In the genomic region with DNA sequence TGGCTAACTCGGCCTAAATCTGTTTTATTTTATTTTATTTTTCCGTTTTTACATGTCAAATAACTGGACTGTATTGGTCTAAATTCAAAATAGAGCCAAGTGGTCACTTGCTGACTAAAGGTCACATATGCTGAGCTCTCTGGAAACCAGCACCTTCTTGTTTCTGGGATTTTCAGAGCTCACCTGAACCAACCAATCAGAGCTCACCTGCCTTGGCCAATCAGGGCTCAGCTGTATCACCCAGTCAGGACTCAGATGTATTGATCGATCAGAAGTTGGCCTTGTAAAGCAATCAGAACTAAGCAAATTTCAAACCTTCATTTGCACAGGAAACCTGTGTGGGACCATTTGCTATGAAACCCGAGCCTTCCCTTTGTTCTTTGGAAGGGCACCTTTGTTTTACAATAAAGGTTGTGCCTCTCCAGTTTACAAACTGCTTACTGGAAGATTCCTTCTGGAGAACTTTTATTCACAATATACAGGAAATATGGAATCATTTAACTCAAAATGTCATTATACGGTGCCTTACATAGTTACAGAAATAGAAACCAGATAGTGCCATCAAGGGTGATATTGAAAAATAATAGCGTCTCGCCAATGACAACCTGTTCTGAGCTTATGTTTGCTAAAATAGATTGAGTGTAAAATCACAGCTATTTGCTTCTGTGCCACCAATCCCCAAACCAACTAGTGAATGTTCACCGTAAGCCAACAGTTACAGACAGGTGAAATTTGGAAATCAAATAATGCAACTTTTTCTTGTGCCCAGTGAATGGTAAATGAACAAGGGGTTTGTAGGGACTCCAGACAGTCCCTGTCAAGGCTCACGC, we compare ENCODE assay signal across 8 cellular contexts. TPM values are rescaled to one million over a fixed set of nuclear protein-coding genes. Genes with fewer than 3 reads are reported as not detected.
A peak's percentile ranks its signal among the peaks of the same experiment; 100 is the strongest.
DNase-seq lines count a peak whose midpoint lies in the region; ATAC-seq, FAIRE-seq and TF ChIP-seq lines count a peak whose summit lies in the region.

No MANE protein-coding gene starts in this region.

- in situ Hi-C loops in KBM-7 (cut with MboI; ENCODE audit: low pct_unique_long_range_greater_than_20kb, low sequenced_read_pairs), result no loop called here

- FAIRE-seq in D721Med (lab: Jason Lieb, UNC), result no peak

- peaks cover 28% of the 10 kb centered on the region for H3K4me1 Mint-ChIP-seq in activated naive CD4-positive, alpha-beta T cell treated with anti-CD3 and anti-CD28 coated beads, Interleukin-2, amount 10 ng/mL, durations not matched to agents 7 days and 5 days

- no peak for ATAC-seq in thoracic aorta (ENCODE audit: insufficient number of reproducible peaks, low FRiP score, low read depth)

- H3K4me3 ChIP-seq in thoracic aorta, result peak overlapping the region; percentile 41

- H3K27ac Mint-ChIP-seq in activated naive CD4-positive, alpha-beta T cell treated with anti-CD3 and anti-CD28 coated beads, Interleukin-2, amount 10 ng/mL, durations not matched to agents 7 days and 5 days, result peak overlapping the region; percentile 83

- no peaks in the 10 kb centered on the region for H3K9me3 Mint-ChIP-seq in activated naive CD4-positive, alpha-beta T cell treated with anti-CD3 and anti-CD28 coated beads, Interleukin-2, amount 10 ng/mL, durations not matched to agents 7 days and 5 days

- H3K4me1 ChIP-seq in thoracic aorta (ENCODE audit: control insufficient read depth in 1 of 2, low read depth in 2 of 2), result no peaks in the 10 kb centered on the region

- no peaks in the 10 kb centered on the region for H3K9me3 ChIP-seq in thoracic aorta

- peak overlapping the region; percentile 99 for H3K27ac ChIP-seq in VCaP
- no peak overlapping the region for H3K27ac ChIP-seq in thoracic aorta

- DNase-seq in activated naive CD4-positive, alpha-beta T cell treated with anti-CD3 and anti-CD28 coated beads, Interleukin-2, amount 10 ng/mL, durations not matched to agents 7 days and 5 days, result no peak
- no peak for DNase-seq in activated naive CD4-positive, alpha-beta T cell (lab: John Stamatoyannopoulos, UW)
- DNase-seq in iPS-NIHi11 (ENCODE audit: low spot score) (peak; percentile 59), thoracic aorta (ENCODE audit: low spot score) (no peak), D721Med (ENCODE audit: insufficient read length, low spot score) (no peak), KBM-7 (no peak), hepatic stellate cell (ENCODE audit: low spot score) (no peak)

- peak overlapping the region; percentile 71 for H3K4me3 Mint-ChIP-seq in activated naive CD4-positive, alpha-beta T cell treated with anti-CD3 and anti-CD28 coated beads, Interleukin-2, amount 10 ng/mL, durations not matched to agents 7 days and 5 days

- CTCF ChIA-PET in activated naive CD4-positive, alpha-beta T cell treated with anti-CD3 and anti-CD28 coated beads, Interleukin-2, amount 10 ng/mL, durations not matched to agents 7 days and 5 days (lab: Charles Lee), result interaction anchor here (0.8 to 3.5 kb wide), 9 partner anchors 9 to 95 kb away, joined by 3 to 31 read pairs (median 4); a partner anchor contains a TSS

- peaks cover 27% of the 10 kb centered on the region for H3K27me3 Mint-ChIP-seq in activated naive CD4-positive, alpha-beta T cell treated with anti-CD3 and anti-CD28 coated beads, Interleukin-2, amount 10 ng/mL, durations not matched to agents 7 days and 5 days

- TF ChIP-seq CTCF in VCaP (conservative IDR thresholded peaks at IDR 0.05) (no peak), thoracic aorta (IDR thresholded peaks at IDR 0.05) (no peak), D721Med (IDR thresholded peaks at IDR 0.05; ENCODE audit: insufficient read depth, missing control alignments) (no peak)

- no peaks in the 10 kb centered on the region for H3K27me3 ChIP-seq in thoracic aorta (replicated peaks; ENCODE audit: insufficient read depth)

- no peaks in the 10 kb centered on the region for H3K36me3 ChIP-seq in thoracic aorta

- H3K36me3 Mint-ChIP-seq in activated naive CD4-positive, alpha-beta T cell treated with anti-CD3 and anti-CD28 coated beads, Interleukin-2, amount 10 ng/mL, durations not matched to agents 7 days and 5 days, result peaks cover 4% of the 10 kb centered on the region

RNA-seq across cellular contexts. Expression of a gene that starts 17.3 kb away (rescaled TPM):
- 10 to 100 TPM; 13.1 to 16.9 TPM for total RNA-seq in thoracic aorta

RNA-seq across cellular contexts. Expression of a gene that starts 29.1 kb away (rescaled TPM):
- total RNA-seq in thoracic aorta, result 1 to 10 TPM; 1.6 to 8.6 TPM
